In genomic region chr5:163437309-163438182, GRCh38 we compare ENCODE assay signal across 8 cellular contexts. TPM values are rescaled to one million over a fixed set of nuclear protein-coding genes. Genes with fewer than 3 reads are reported as not detected.
A peak's percentile ranks its signal among the peaks of the same experiment; 100 is the strongest.
DNase-seq lines count a peak whose midpoint lies in the region; ATAC-seq and TF ChIP-seq lines count a peak whose summit lies in the region.

Gene CCNG1, plus strand, starts transcription at chr5:163437595. Its CDS starts 1,662 bp downstream, at chr5:163439257.

- H3K4me1 Mint-ChIP-seq in H9 (peaks cover 43 to 45% of the 10 kb centered on the region in 2 experiments), nephron progenitor cell (peaks cover 56% of the 10 kb centered on the region)
- H3K4me1 Mint-ChIP-seq in stimulated activated naive CD8-positive, alpha-beta T cell treated with anti-CD3 and anti-CD28 coated beads, Interleukin-15, amount 100 ng/mL, for 72 hours = peaks cover 26% of the 10 kb centered on the region

- no peak within 1 kb of the TSS for H4K91ac ChIP-seq in H9 (ENCODE audit: insufficient read length, low read depth, low read length)

- H2BK5ac ChIP-seq in H9 (ENCODE audit: insufficient read length, low read length) = no peak within 1 kb of the TSS

- H3K79me2 ChIP-seq in H9 (ENCODE audit: insufficient read depth, low read length) = peaks cover 15% of the 10 kb centered on the region

- 0 out of 3 replicates have a peak, but pooled peaks have one; percentile 11 for TF ChIP-seq CTCF in H9 (conservative IDR thresholded peaks at IDR 0.05)
- TF ChIP-seq CTCF in nephron progenitor cell (IDR thresholded peaks at IDR 0.05) = no peak

- H3K9me3 ChIP-seq in ES-I3 (ENCODE audit: control insufficient read depth, insufficient read depth, low read length) (no peaks in the 10 kb centered on the region), H9 (ENCODE audit: control insufficient read depth, low read depth, low read length) (no peaks in the 10 kb centered on the region), MG63 (no peaks in the 10 kb centered on the region)

- no CpG with 5 or more reads among the region's 51 CpGs for WGBS in H9 (ENCODE audit: extremely low coverage, insufficient read length, low lambda C conversion rate)

- H3K23me2 ChIP-seq in H9 (ENCODE audit: insufficient read length, low read depth, low read length, poor library complexity, severe bottlenecking) = peaks cover 4% of the 10 kb centered on the region

- H4K8ac ChIP-seq in H9 (replicated peaks; ENCODE audit: insufficient read length, low read depth, low read length) = no peak within 1 kb of the TSS

- no peak within 1 kb of the TSS for H2BK15ac ChIP-seq in H9 (ENCODE audit: low read depth, low read length)

- H2BK12ac ChIP-seq in H9 (ENCODE audit: insufficient read length, low read depth, low read length) = no peak within 1 kb of the TSS

- H3K79me1 ChIP-seq in H9 (ENCODE audit: insufficient read depth, low read depth, low read length, poor library complexity, severe bottlenecking) = no peaks in the 10 kb centered on the region

- H3K27me3 ChIP-seq in H9 (ENCODE audit: insufficient read depth, low read length) (no peaks in the 10 kb centered on the region), MG63 (no peaks in the 10 kb centered on the region)

- H3K4ac ChIP-seq in H9 (ENCODE audit: low read depth, low read length) = no peak within 1 kb of the TSS

- H4K20me1 ChIP-seq in H9 (ENCODE audit: control insufficient read depth, insufficient read depth, insufficient read length) = no peaks in the 10 kb centered on the region

- no peak within 1 kb of the TSS for H2BK120ac ChIP-seq in H9 (ENCODE audit: low read depth, low read length, poor library complexity, severe bottlenecking)

- peaks cover 29 to 44% (median 44%) of the 10 kb centered on the region in 3 experiments for H3K36me3 Mint-ChIP-seq in H9 (ENCODE audit: insufficient read depth in 1 of 3, low read depth in 3 of 3)
- H3K36me3 Mint-ChIP-seq in nephron progenitor cell (ENCODE audit: low read depth) = peaks cover 28% of the 10 kb centered on the region

- H3K9ac ChIP-seq in ES-I3 (ENCODE audit: low read depth, low read length) (peak within 1 kb of the TSS; percentile 98), H9 (ENCODE audit: extremely low read depth, insufficient read length, low read length) (peak within 1 kb of the TSS; percentile 78)

- no peak within 1 kb of the TSS for H3K56ac ChIP-seq in H9 (ENCODE audit: insufficient read length, low read depth, low read length)

- H3K27me3 Mint-ChIP-seq in H9 (ENCODE audit: low read depth) = no peaks in the 10 kb centered on the region
- H3K27me3 Mint-ChIP-seq in nephron progenitor cell (ENCODE audit: low read depth, poor library complexity) = peaks cover 1% of the 10 kb centered on the region
- H3K27me3 Mint-ChIP-seq in stimulated activated naive CD8-positive, alpha-beta T cell treated with anti-CD3 and anti-CD28 coated beads, Interleukin-15, amount 100 ng/mL, for 72 hours = peaks cover 9% of the 10 kb centered on the region

- H3K27ac ChIP-seq in H9 (ENCODE audit: insufficient read length, low read depth, low read length) = no peak within 1 kb of the TSS

- no peak within 1 kb of the TSS for H3K23ac ChIP-seq in H9 (ENCODE audit: insufficient read length, low read depth, low read length)

- peak within 1 kb of the TSS; percentile 72; the same call in 1 of the 2 replicates for H3K14ac ChIP-seq in H9 (ENCODE audit: insufficient read depth, low read length)

- H3K9me3 Mint-ChIP-seq in H9 (no peaks in the 10 kb centered on the region), nephron progenitor cell (no peaks in the 10 kb centered on the region)
- no peaks in the 10 kb centered on the region for H3K9me3 Mint-ChIP-seq in stimulated activated naive CD8-positive, alpha-beta T cell treated with anti-CD3 and anti-CD28 coated beads, Interleukin-15, amount 100 ng/mL, for 72 hours

- H3K4me3 Mint-ChIP-seq in H9 (peak within 1 kb of the TSS; percentile 93 to 95), nephron progenitor cell (peak within 1 kb of the TSS; percentile 98)
- H3K4me3 Mint-ChIP-seq in stimulated activated naive CD8-positive, alpha-beta T cell treated with anti-CD3 and anti-CD28 coated beads, Interleukin-15, amount 100 ng/mL, for 72 hours = peak within 1 kb of the TSS; percentile 90 to 93

- peak; percentile 98 for DNase-seq in H9
- DNase-seq in MG63 = peak; percentile 99
- peak; percentile 97 for DNase-seq in SIG-M5 treated with dmso at 0.1 percent for 504 hours (lab: John Stamatoyannopoulos, UW; ENCODE audit: unreplicated experiment)
- DNase-seq in activated gamma-delta T cell treated with Interleukin-2 at 50 U/mL for 16 hours = peak; percentile 86
- peak; percentile 93 for DNase-seq in fibroblast of the conjunctiva (ENCODE audit: low read depth)
- peak; percentile 91 for DNase-seq in nephron progenitor cell
- peak; percentile 85 to 93 for DNase-seq in stimulated activated naive CD8-positive, alpha-beta T cell treated with anti-CD3 and anti-CD28 coated beads, Interleukin-15, amount 100 ng/mL, for 72 hours

- H2AFZ ChIP-seq in H9 (ENCODE audit: low read length) = no peak within 1 kb of the TSS

- H3K27ac Mint-ChIP-seq in H9 = peak within 1 kb of the TSS; percentile 89 to 99 (median 95)
- H3K27ac Mint-ChIP-seq in nephron progenitor cell = peak within 1 kb of the TSS; percentile 98
- peak within 1 kb of the TSS; percentile 89 to 97 for H3K27ac Mint-ChIP-seq in stimulated activated naive CD8-positive, alpha-beta T cell treated with anti-CD3 and anti-CD28 coated beads, Interleukin-15, amount 100 ng/mL, for 72 hours

- H3K36me3 ChIP-seq in ES-I3 (ENCODE audit: insufficient read depth, low read length) (peaks cover 24% of the 10 kb centered on the region), MG63 (peaks cover 35% of the 10 kb centered on the region)

- H3K18ac ChIP-seq in H9 (ENCODE audit: insufficient read length, low read depth, low read length) = peak within 1 kb of the TSS; percentile 86

- H4K5ac ChIP-seq in H9 (ENCODE audit: insufficient read length, low read depth, low read length) = no peak within 1 kb of the TSS

- H3K4me2 ChIP-seq in H9 (ENCODE audit: insufficient read depth, insufficient read length, low read length) = peak within 1 kb of the TSS; percentile 69

- H2AK5ac ChIP-seq in H9 (ENCODE audit: insufficient read length, low read length) = no peak within 1 kb of the TSS

- H3K4me3 ChIP-seq in MG63 = peak within 1 kb of the TSS; percentile 89

- no peak within 1 kb of the TSS for H3T11ph ChIP-seq in H9 (ENCODE audit: low read length)

- ATAC-seq in stimulated activated naive CD8-positive, alpha-beta T cell treated with anti-CD3 and anti-CD28 coated beads, Interleukin-15, amount 100 ng/mL, for 72 hours = peak; percentile 97

- no peak within 1 kb of the TSS for H2BK20ac ChIP-seq in H9 (ENCODE audit: low read depth, low read length, poor library complexity, severe bottlenecking)

- H3K4me1 ChIP-seq in ES-I3 (ENCODE audit: insufficient read depth, low read length) (peaks cover 14% of the 10 kb centered on the region), H9 (ENCODE audit: insufficient read depth, low read length) (peaks cover 3% of the 10 kb centered on the region; the same call in 1 of the 2 replicates)

RNA-seq across cellular contexts. Expression of gene CCNG1, which starts in this region (rescaled TPM):
- 521 and 523 TPM in 2 replicates for total RNA-seq in H9 (2021)
- 134 and 208 TPM in 2 replicates for total RNA-seq in MG63 (2014; rRNA removed; shearing (Covaris generic); ENCODE audit: low replicate concordance)
